In genomic region chr17:37382056-37382455, GRCh38 we compare ENCODE assay signal across 44 cellular contexts. TPM values are rescaled to one million over a fixed set of nuclear protein-coding genes. Genes with fewer than 3 reads are reported as not detected.
"Had no signal": no experiment of that assay in that cellular context is flagged by ENCODE, and none has a peak within 500 bp of the region (broad histone marks: within the 10 kb centered on the region; RNA-seq: fewer than 3 reads in every experiment).

No MANE protein-coding gene starts in this region.

- FAIRE-seq: astrocyte, bronchial epithelial cell had no signal

- H3K36me3 Mint-ChIP-seq: activated naive CD4-positive, alpha-beta T cell treated with anti-CD3 and anti-CD28 coated beads, Interleukin-2, amount 10 ng/mL, durations not matched to agents 7 days and 5 days; activated naive CD4-positive, alpha-beta T cell treated with anti-CD3 and anti-CD28 coated beads, Interleukin-2, amount 50 U/mL, for 24 hours; activated naive CD4-positive, alpha-beta T cell treated with anti-CD3 and anti-CD28 coated beads, Interleukin-2, amount 50 U/mL, for 72 hours; activated naive CD8-positive, alpha-beta T cell; activated naive CD8-positive, alpha-beta T cell treated with anti-CD3 and anti-CD28 coated beads for 36 hours; activated naive CD8-positive, alpha-beta T cell treated with anti-CD3 and anti-CD28 coated beads, Interleukin-2, amount 10 ng/mL, durations not matched to agents 7 days and 5 days had no signal

- H3K27me3 Mint-ChIP-seq: activated naive CD4-positive, alpha-beta T cell treated with anti-CD3 and anti-CD28 coated beads, Interleukin-2, amount 50 U/mL, for 24 hours; activated naive CD8-positive, alpha-beta T cell; activated naive CD8-positive, alpha-beta T cell treated with anti-CD3 and anti-CD28 coated beads for 36 hours; activated naive CD8-positive, alpha-beta T cell treated with anti-CD3 and anti-CD28 coated beads, Interleukin-2, amount 50 U/mL, for 24 hours; activated T-cell treated with anti-CD3 and anti-CD28 coated beads, Interleukin-2, amount 50 U/mL, for 24 hours; activated T-helper 17 cell treated with anti-CD3 and anti-CD28 coated beads, Interleukin-2, amount 50 U/mL, for 72 hours; brain; central memory CD8-positive, alpha-beta T cell had no signal

- DNase-seq: activated effector memory CD4-positive, alpha-beta T cell treated with anti-CD3 and anti-CD28 coated beads, Interleukin-2, amount 50 U/mL, for 16 hours; activated effector memory CD4-positive, alpha-beta T cell treated with Interleukin-2 at 50 U/mL for 16 hours; activated gamma-delta T cell; activated gamma-delta T cell treated with Interleukin-2 at 50 U/mL for 16 hours; activated naive CD4-positive, alpha-beta T cell; activated naive CD4-positive, alpha-beta T cell treated with anti-CD3 and anti-CD28 coated beads for 36 hours; activated naive CD4-positive, alpha-beta T cell treated with anti-CD3 and anti-CD28 coated beads, Interleukin-2, amount 10 ng/mL, durations not matched to agents 7 days and 5 days; activated naive CD4-positive, alpha-beta T cell treated with anti-CD3 and anti-CD28 coated beads, Interleukin-2, amount 50 U/mL, for 16 hours; activated naive CD4-positive, alpha-beta T cell treated with Interleukin-2 at 50 U/mL for 16 hours; activated naive CD8-positive, alpha-beta T cell treated with anti-CD3 and anti-CD28 coated beads for 36 hours; activated naive CD8-positive, alpha-beta T cell treated with anti-CD3 and anti-CD28 coated beads, Interleukin-2, amount 10 ng/mL, durations not matched to agents 7 days and 5 days; activated naive CD8-positive, alpha-beta T cell treated with anti-CD3 and anti-CD28 coated beads, Interleukin-2, amount 50 U/mL, for 24 hours; activated T-cell treated with anti-CD3 and anti-CD28 coated beads for 4 hours; activated T-cell treated with anti-CD3 and anti-CD28 coated beads, Interleukin-2, amount 50 U/mL, for 1 hour; activated T-cell treated with anti-CD3 and anti-CD28 coated beads, Interleukin-2, amount 50 U/mL, for 24 hours; activated T-cell treated with anti-CD3 and anti-CD28 coated beads, Interleukin-2, amount 50 U/mL, for 4 hours; activated T-cell treated with anti-CD3 and anti-CD28 coated beads, Interleukin-2, amount 50 U/mL, for 48 hours; adrenal gland; amniotic stem cell; amygdala; anterior cingulate cortex; aorta; body of pancreas; brain microvascular endothelial cell; caudate nucleus; central memory CD4-positive, alpha-beta T cell; cerebellar nuclear complex had no signal

- H3K9me3 Mint-ChIP-seq: activated naive CD4-positive, alpha-beta T cell treated with anti-CD3 and anti-CD28 coated beads for 36 hours; activated naive CD4-positive, alpha-beta T cell treated with anti-CD3 and anti-CD28 coated beads, Interleukin-2, amount 10 ng/mL, durations not matched to agents 7 days and 5 days; activated naive CD4-positive, alpha-beta T cell treated with anti-CD3 and anti-CD28 coated beads, Interleukin-2, amount 50 U/mL, for 24 hours; activated naive CD4-positive, alpha-beta T cell treated with anti-CD3 and anti-CD28 coated beads, Interleukin-2, amount 50 U/mL, for 72 hours; activated naive CD8-positive, alpha-beta T cell treated with anti-CD3 and anti-CD28 coated beads for 36 hours; activated naive CD8-positive, alpha-beta T cell treated with anti-CD3 and anti-CD28 coated beads, Interleukin-2, amount 10 ng/mL, durations not matched to agents 7 days and 5 days; activated naive CD8-positive, alpha-beta T cell treated with anti-CD3 and anti-CD28 coated beads, Interleukin-2, amount 50 U/mL, for 24 hours; activated T-cell treated with anti-CD3 and anti-CD28 coated beads, Interleukin-2, amount 50 U/mL, for 24 hours; activated T-cell treated with anti-CD3 and anti-CD28 coated beads, Interleukin-2, amount 50 U/mL, for 4 hours; activated T-helper 1 cell treated with anti-CD3 and anti-CD28 coated beads, Interleukin-12 subunit alpha, Interleukin-12 subunit beta, Interleukin-2, Interleukin-4 antibody, amounts not matched to agents 30 ng/mL and 10 ng/mL and 1 ng/mL, durations not matched to agents 14 hours and 24 hours and 36 hours; activated T-helper 17 cell treated with anti-CD3 and anti-CD28 coated beads, Interleukin-2, amount 50 U/mL, for 72 hours; activated T-helper 2 cell treated with anti-CD3 and anti-CD28 coated beads, Interferon-gamma antibody, Interleukin-2, Interleukin-4, amounts not matched to agents 10 μg/mL and 5 μg/mL and 100 μg/mL, durations not matched to agents 14 hours and 24 hours and 36 hours; brain; central memory CD8-positive, alpha-beta T cell had no signal

- H3K4me1 Mint-ChIP-seq: activated naive CD4-positive, alpha-beta T cell treated with anti-CD3 and anti-CD28 coated beads, Interleukin-2, amount 10 ng/mL, durations not matched to agents 7 days and 5 days; activated naive CD4-positive, alpha-beta T cell treated with anti-CD3 and anti-CD28 coated beads, Interleukin-2, amount 50 U/mL, for 24 hours; activated naive CD8-positive, alpha-beta T cell treated with anti-CD3 and anti-CD28 coated beads for 36 hours; activated naive CD8-positive, alpha-beta T cell treated with anti-CD3 and anti-CD28 coated beads, Interleukin-2, amount 10 ng/mL, durations not matched to agents 7 days and 5 days; activated naive CD8-positive, alpha-beta T cell treated with anti-CD3 and anti-CD28 coated beads, Interleukin-2, amount 50 U/mL, for 24 hours; activated T-helper 17 cell treated with anti-CD3 and anti-CD28 coated beads, Interleukin-2, amount 50 U/mL, for 72 hours; brain; central memory CD8-positive, alpha-beta T cell had no signal

- H3K27ac ChIP-seq: adrenal gland, ascending aorta, body of pancreas, brain microvascular endothelial cell, breast epithelium, cardiac muscle cell had no signal

- H3K36me3 ChIP-seq: adrenal gland, ascending aorta, brain microvascular endothelial cell, breast epithelium, cardiac muscle cell had no signal

- H3K4me3 Mint-ChIP-seq: activated naive CD4-positive, alpha-beta T cell treated with anti-CD3 and anti-CD28 coated beads for 36 hours; activated naive CD4-positive, alpha-beta T cell treated with anti-CD3 and anti-CD28 coated beads, Interleukin-2, amount 10 ng/mL, durations not matched to agents 7 days and 5 days; activated naive CD4-positive, alpha-beta T cell treated with anti-CD3 and anti-CD28 coated beads, Interleukin-2, amount 50 U/mL, for 24 hours; activated naive CD8-positive, alpha-beta T cell; activated naive CD8-positive, alpha-beta T cell treated with anti-CD3 and anti-CD28 coated beads for 36 hours; activated naive CD8-positive, alpha-beta T cell treated with anti-CD3 and anti-CD28 coated beads, Interleukin-2, amount 10 ng/mL, durations not matched to agents 7 days and 5 days; activated naive CD8-positive, alpha-beta T cell treated with anti-CD3 and anti-CD28 coated beads, Interleukin-2, amount 50 U/mL, for 24 hours; activated T-cell treated with anti-CD3 and anti-CD28 coated beads, Interleukin-2, amount 50 U/mL, for 24 hours; activated T-cell treated with anti-CD3 and anti-CD28 coated beads, Interleukin-2, amount 50 U/mL, for 4 hours; activated T-helper 1 cell treated with anti-CD3 and anti-CD28 coated beads, Interleukin-12 subunit alpha, Interleukin-12 subunit beta, Interleukin-2, Interleukin-4 antibody, amounts not matched to agents 30 ng/mL and 10 ng/mL and 1 ng/mL, durations not matched to agents 14 hours and 24 hours and 36 hours; activated T-helper 17 cell treated with anti-CD3 and anti-CD28 coated beads, Interleukin-2, amount 50 U/mL, for 72 hours; brain; central memory CD8-positive, alpha-beta T cell had no signal

- ATAC-seq: activated naive CD4-positive, alpha-beta T cell treated with anti-CD3 and anti-CD28 coated beads, Interleukin-2, amount 50 U/mL, for 72 hours; activated naive CD8-positive, alpha-beta T cell treated with anti-CD3 and anti-CD28 coated beads, Interleukin-2, amount 50 U/mL, for 24 hours; activated T-cell treated with anti-CD3 and anti-CD28 coated beads, Interleukin-2, amount 50 U/mL, for 4 hours; activated T-helper 17 cell treated with anti-CD3 and anti-CD28 coated beads, Interleukin-2, amount 50 U/mL, for 72 hours; body of pancreas had no signal

- H3K27me3 ChIP-seq: adrenal gland, ascending aorta, body of pancreas, brain microvascular endothelial cell, breast epithelium, cardiac muscle cell had no signal

- H3K27ac Mint-ChIP-seq: activated naive CD4-positive, alpha-beta T cell treated with anti-CD3 and anti-CD28 coated beads for 36 hours; activated naive CD4-positive, alpha-beta T cell treated with anti-CD3 and anti-CD28 coated beads, Interleukin-2, amount 10 ng/mL, durations not matched to agents 7 days and 5 days; activated naive CD4-positive, alpha-beta T cell treated with anti-CD3 and anti-CD28 coated beads, Interleukin-2, amount 50 U/mL, for 24 hours; activated naive CD4-positive, alpha-beta T cell treated with anti-CD3 and anti-CD28 coated beads, Interleukin-2, amount 50 U/mL, for 72 hours; activated naive CD8-positive, alpha-beta T cell; activated naive CD8-positive, alpha-beta T cell treated with anti-CD3 and anti-CD28 coated beads for 36 hours; activated naive CD8-positive, alpha-beta T cell treated with anti-CD3 and anti-CD28 coated beads, Interleukin-2, amount 10 ng/mL, durations not matched to agents 7 days and 5 days; activated naive CD8-positive, alpha-beta T cell treated with anti-CD3 and anti-CD28 coated beads, Interleukin-2, amount 50 U/mL, for 24 hours; activated T-cell treated with anti-CD3 and anti-CD28 coated beads, Interleukin-2, amount 50 U/mL, for 24 hours; activated T-helper 1 cell treated with anti-CD3 and anti-CD28 coated beads, Interleukin-12 subunit alpha, Interleukin-12 subunit beta, Interleukin-2, Interleukin-4 antibody, amounts not matched to agents 30 ng/mL and 10 ng/mL and 1 ng/mL, durations not matched to agents 14 hours and 24 hours and 36 hours; activated T-helper 17 cell treated with anti-CD3 and anti-CD28 coated beads, Interleukin-2, amount 50 U/mL, for 72 hours; activated T-helper 2 cell treated with anti-CD3 and anti-CD28 coated beads, Interferon-gamma antibody, Interleukin-2, Interleukin-4, amounts not matched to agents 10 μg/mL and 5 μg/mL and 100 μg/mL, durations not matched to agents 14 hours and 24 hours and 36 hours; brain had no signal

- H3K4me3 ChIP-seq: adrenal gland, ascending aorta, body of pancreas, breast epithelium, cardiac muscle cell had no signal

- H3K9me3 ChIP-seq: adrenal gland, ascending aorta, body of pancreas, breast epithelium had no signal

- H3K4me1 ChIP-seq: adrenal gland, ascending aorta, body of pancreas, breast epithelium had no signal

RNA-seq across cellular contexts. Expression of gene C17orf78, which starts 6.3 kb away (rescaled TPM):
- total RNA-seq: activated naive CD4-positive, alpha-beta T cell treated with anti-CD3 and anti-CD28 coated beads for 36 hours; activated naive CD4-positive, alpha-beta T cell treated with anti-CD3 and anti-CD28 coated beads, Interleukin-2, amount 50 U/mL, for 72 hours; activated naive CD8-positive, alpha-beta T cell treated with anti-CD3 and anti-CD28 coated beads for 36 hours; activated naive CD8-positive, alpha-beta T cell treated with anti-CD3 and anti-CD28 coated beads, Interleukin-2, amount 10 ng/mL, durations not matched to agents 7 days and 5 days; activated T-cell treated with anti-CD3 and anti-CD28 coated beads, Interleukin-2, amount 50 U/mL, for 4 hours; activated T-helper 1 cell treated with anti-CD3 and anti-CD28 coated beads, Interleukin-12 subunit alpha, Interleukin-12 subunit beta, Interleukin-2, Interleukin-4 antibody, amounts not matched to agents 30 ng/mL and 10 ng/mL and 1 ng/mL, durations not matched to agents 14 hours and 24 hours and 36 hours; activated T-helper 17 cell treated with anti-CD3 and anti-CD28 coated beads, Interleukin-2, amount 50 U/mL, for 72 hours; activated T-helper 2 cell treated with anti-CD3 and anti-CD28 coated beads, Interferon-gamma antibody, Interleukin-2, Interleukin-4, amounts not matched to agents 10 μg/mL and 5 μg/mL and 100 μg/mL, durations not matched to agents 14 hours and 24 hours and 36 hours; adrenal gland; aorta; ascending aorta; astrocyte; body of pancreas; breast epithelium; bronchial epithelial cell; cardiac muscle cell; cardiac septum; cerebellum; chondrocyte had no signal
- polyA plus RNA-seq: adipose tissue, adrenal gland, cardiac muscle cell had no signal
